14 cellular contexts compared by ENCODE assay signal in genomic region chr14:105072892-105073719, GRCh38. TPM values are rescaled to one million over a fixed set of nuclear protein-coding genes. Genes with fewer than 3 reads are reported as not detected.
"Had no signal": no experiment of that assay in that cellular context is flagged by ENCODE, and none has a peak within 500 bp of the region (broad histone marks: within the 10 kb centered on the region; RNA-seq: fewer than 3 reads in every experiment).

No MANE protein-coding gene starts in this region.

- DNase-seq: activated CD4-positive, alpha-beta T cell treated with anti-CD3 and anti-CD28 coated beads, Interleukin-2, amount 50 U/mL, for 1 hour; activated effector memory CD4-positive, alpha-beta T cell treated with Interleukin-2 at 50 U/mL for 16 hours; activated naive CD4-positive, alpha-beta T cell treated with anti-CD3 and anti-CD28 coated beads, Interleukin-2, amount 50 U/mL, for 16 hours; activated T-cell treated with anti-CD3 and anti-CD28 coated beads, Interleukin-2, amount 50 U/mL, for 24 hours; hypothalamus; kidney glomerular epithelial cell; T-helper 9 cell had no signal

- H3K27me3 ChIP-seq: cardiac muscle cell, neural progenitor cell, pancreas had no signal

- H3K27me3 Mint-ChIP-seq: activated T-cell treated with anti-CD3 and anti-CD28 coated beads, Interleukin-2, amount 50 U/mL, for 24 hours had no signal

- H3K27ac ChIP-seq: cardiac muscle cell, neural progenitor cell, pancreas, tibial artery had no signal

- H3K9ac ChIP-seq: neural progenitor cell had no signal

- H3K4me1 ChIP-seq: pancreas had no signal

- H3K9me3 Mint-ChIP-seq: activated T-cell treated with anti-CD3 and anti-CD28 coated beads, Interleukin-2, amount 50 U/mL, for 24 hours; stimulated activated effector memory CD8-positive, alpha-beta T cell treated with anti-CD3 and anti-CD28 coated beads, Interleukin-12 subunit alpha, Interleukin-12 subunit beta, amount 100 ng/mL, for 72 hours had no signal

- H3K9me3 ChIP-seq: pancreas, tibial artery had no signal

- H3K27ac Mint-ChIP-seq: neural progenitor cell had no signal

- H2AFZ ChIP-seq: neural progenitor cell had no signal

- ATAC-seq: esophagus mucosa; pancreas; stimulated activated effector memory CD8-positive, alpha-beta T cell treated with anti-CD3 and anti-CD28 coated beads, Interleukin-12 subunit alpha, Interleukin-12 subunit beta, amount 100 ng/mL, for 72 hours had no signal

- H3K36me3 Mint-ChIP-seq: neural progenitor cell had no signal

- H3K4me3 Mint-ChIP-seq: activated T-cell treated with anti-CD3 and anti-CD28 coated beads, Interleukin-2, amount 50 U/mL, for 24 hours; neural progenitor cell; stimulated activated effector memory CD8-positive, alpha-beta T cell treated with anti-CD3 and anti-CD28 coated beads, Interleukin-12 subunit alpha, Interleukin-12 subunit beta, amount 100 ng/mL, for 72 hours had no signal

- H3K4me2 ChIP-seq: neural progenitor cell had no signal

RNA-seq across cellular contexts. Expression of gene GPR132, which starts 7.9 kb away (rescaled TPM):
- total RNA-seq: SK-MEL-5 had no signal
